Comparison of ENCODE assay signal across 13 cellular contexts in genomic region chr9:122848256-122848943, GRCh38. TPM values are rescaled to one million over a fixed set of nuclear protein-coding genes. Genes with fewer than 3 reads are reported as not detected.
"Had no signal": no experiment of that assay in that cellular context is flagged by ENCODE, and none has a peak within 500 bp of the region (broad histone marks: within the 10 kb centered on the region; RNA-seq: fewer than 3 reads in every experiment).

No MANE protein-coding gene starts in this region.

- H3K9me3 ChIP-seq: esophagus squamous epithelium, lower lobe of right lung, tibial nerve, vagina had no signal

- DNase-seq: activated CD4-positive, alpha-beta T cell treated with anti-CD3 and anti-CD28 coated beads, Interleukin-2, amount 10 ng/mL, durations not matched to agents 7 days and 5 days; esophagus squamous epithelium; foreskin fibroblast; immature natural killer cell; lower lobe of right lung; midbrain; retina; small intestine had no signal

- H3K27ac Mint-ChIP-seq: activated CD4-positive, alpha-beta T cell treated with anti-CD3 and anti-CD28 coated beads, Interleukin-2, amount 10 ng/mL, durations not matched to agents 7 days and 5 days had no signal

- H3K27me3 Mint-ChIP-seq: activated CD4-positive, alpha-beta T cell treated with anti-CD3 and anti-CD28 coated beads, Interleukin-2, amount 10 ng/mL, durations not matched to agents 7 days and 5 days had no signal

- H3K27ac ChIP-seq: esophagus squamous epithelium, lower lobe of right lung, parathyroid adenoma, tibial nerve, vagina had no signal

- H3K9me3 Mint-ChIP-seq: activated CD4-positive, alpha-beta T cell treated with anti-CD3 and anti-CD28 coated beads, Interleukin-2, amount 10 ng/mL, durations not matched to agents 7 days and 5 days; immature natural killer cell had no signal

- H3K4me3 Mint-ChIP-seq: activated CD4-positive, alpha-beta T cell treated with anti-CD3 and anti-CD28 coated beads, Interleukin-2, amount 10 ng/mL, durations not matched to agents 7 days and 5 days; immature natural killer cell had no signal

- ATAC-seq: lower lobe of right lung had no signal

- H3K4me1 Mint-ChIP-seq: immature natural killer cell had no signal

- H3K27me3 ChIP-seq: esophagus squamous epithelium, tibial nerve, vagina had no signal

RNA-seq across cellular contexts. Expression of gene OR1K1, which starts 48.5 kb away (rescaled TPM):
- total RNA-seq: activated CD4-positive, alpha-beta T cell treated with anti-CD3 and anti-CD28 coated beads, Interleukin-2, amount 10 ng/mL, durations not matched to agents 7 days and 5 days; cardiac septum; esophagus squamous epithelium; lower lobe of right lung; subcutaneous adipose tissue; tibial nerve; vagina had no signal

RNA-seq across cellular contexts. Expression of gene OR5C1, which starts 59.7 kb away (rescaled TPM):
- total RNA-seq: activated CD4-positive, alpha-beta T cell treated with anti-CD3 and anti-CD28 coated beads, Interleukin-2, amount 10 ng/mL, durations not matched to agents 7 days and 5 days; cardiac septum; esophagus squamous epithelium; lower lobe of right lung; subcutaneous adipose tissue; tibial nerve; vagina had no signal
